In genomic region chr3:168094580-168094876, GRCh38 we compare ENCODE assay signal across 1 cellular context.
TF ChIP-seq lines count a peak whose summit lies in the region.

No MANE protein-coding gene starts in this region.

TF ChIP-seq in GM23338, 12 proteins besides CTCF, POLR2A, EP300 and RAD21 (continued from another document):
- TF ChIP-seq ETS1 (IDR thresholded peaks at IDR 0.05) (no peak), REST (IDR thresholded peaks at IDR 0.05; ENCODE audit: unreplicated experiment) (no peak), STAT1 (IDR thresholded peaks at IDR 0.05; ENCODE audit: unreplicated experiment) (no peak), EZH2phosphoT487 (IDR thresholded peaks at IDR 0.05; ENCODE audit: unreplicated experiment) (no peak), CREB1 (CRISPR knock-in tag; IDR thresholded peaks at IDR 0.05; ENCODE audit: low read depth) (no peak), POLR2AphosphoS5 (IDR thresholded peaks at IDR 0.05; ENCODE audit: low read depth) (no peak), ZNF331 (CRISPR knock-in tag; IDR thresholded peaks at IDR 0.05; ENCODE audit: low read depth) (no peak), EZH2 (IDR thresholded peaks at IDR 0.05; ENCODE audit: low read depth, unreplicated experiment) (no peak)
TF ChIP-seq in GM23338: peak in this region for 0.
